Comparison of ENCODE assay signal across 8 cellular contexts in genomic region chr2:231394201-231395141, GRCh38. TPM values are rescaled to one million over a fixed set of nuclear protein-coding genes. Genes with fewer than 3 reads are reported as not detected.
DNase-seq lines count a peak whose midpoint lies in the region; ATAC-seq and TF ChIP-seq lines count a peak whose summit lies in the region.

No MANE protein-coding gene starts in this region.

- peaks cover 19% of the 10 kb centered on the region for H3K36me3 ChIP-seq in iPS-15b (ENCODE audit: control insufficient read depth, insufficient read depth, low read length)

- H3K4me1 ChIP-seq in iPS-15b (ENCODE audit: control insufficient read depth, insufficient read depth, low read length): peaks cover 8% of the 10 kb centered on the region

- H3K27me3 ChIP-seq in iPS-15b (ENCODE audit: control insufficient read depth, insufficient read depth, low read length): no peaks in the 10 kb centered on the region

- POLR2A ChIA-PET in HEK293T (lab: Yijun Ruan, JAX): no interaction called here

- H3K4me3 ChIP-seq in iPS-15b (ENCODE audit: low read depth, low read length): peak overlapping the region; percentile 45

- DNase-seq in Right ventricle myocardium superior (peak; percentile 40), Right ventricle myocardium inferior (ENCODE audit: missing footprints) (no peak), NOMO-1 treated with DMSO at 0.1 percent for 48 hours (lab: John Stamatoyannopoulos, UW; ENCODE audit: unreplicated experiment) (peak; percentile 77), NCI-H69 (lab: John Stamatoyannopoulos, UW) (no peak), HEK293T (ENCODE audit: extremely low spot score) (no peak), NCI-H1048 (lab: John Stamatoyannopoulos, UW) (no peak)

- peak; percentile 19 for ATAC-seq in Right ventricle myocardium superior (ENCODE audit: poor library complexity)
- no peak for ATAC-seq in Right ventricle myocardium inferior
- ATAC-seq in HG02571 (IDR thresholded peaks at IDR 0.05; ENCODE audit: unreplicated experiment): peak; percentile 28

- peak overlapping the region; percentile 66 for H3K9ac ChIP-seq in iPS-15b (ENCODE audit: low read depth, low read length)

- H3K9me3 ChIP-seq in iPS-15b (ENCODE audit: control insufficient read depth, insufficient read depth, low read length): no peaks in the 10 kb centered on the region

- intact Hi-C loops in Right ventricle myocardium superior (cut with DNase I): loop anchor here (5.0 kb wide), 1 partner anchor 97 kb away; no protein-coding TSS in a partner anchor
- intact Hi-C loops in Right ventricle myocardium inferior (cut with DNase I): loop anchor here (2.0 to 5.0 kb wide), 2 partner anchors 32 to 100 kb away; no protein-coding TSS in a partner anchor

- CTCF ChIA-PET in HEK293T (lab: Yijun Ruan, JAX): no interaction called here

TF ChIP-seq in HEK293T, 16 proteins besides CTCF, POLR2A, EP300 and RAD21:
- TF ChIP-seq TARDBP (IDR thresholded peaks at IDR 0.05) (no peak), FOXK2 (IDR thresholded peaks at IDR 0.05) (no peak), HDGF (IDR thresholded peaks at IDR 0.05; ENCODE audit: borderline replicate concordance) (no peak)

RNA-seq across cellular contexts. Expression of gene B3GNT7, which starts 1.0 kb away (rescaled TPM):
- total RNA-seq in Right ventricle myocardium superior (7.7 TPM), Right ventricle myocardium inferior (9.1 TPM)

Comparison
In these comparisons a context has a peak if more than half of its experiments do, and no peak if none do; other contexts are left out.
1. DNase-seq: peak in Right ventricle myocardium superior (single experiment) and NOMO-1 treated with DMSO at 0.1 percent for 48 hours (single experiment); none in Right ventricle myocardium inferior (single experiment), NCI-H69 (single experiment), HEK293T (single experiment) and NCI-H1048 (single experiment).